Comparison of ENCODE assay signal across 8 cellular contexts in genomic region chrX:58025979-58026378, GRCh38.
DNase-seq lines count a peak whose midpoint lies in the region; ATAC-seq and TF ChIP-seq lines count a peak whose summit lies in the region.

No MANE protein-coding gene starts in this region.

- H3K27me3 Mint-ChIP-seq in activated T-cell treated with anti-CD3 and anti-CD28 coated beads, Interleukin-2, amount 50 U/mL, for 24 hours, result peaks cover 36% of the 10 kb centered on the region
- no peaks in the 10 kb centered on the region for H3K27me3 Mint-ChIP-seq in glutamatergic neuron (ENCODE audit: unreplicated experiment)

- DNase-seq in activated T-cell treated with anti-CD3 and anti-CD28 coated beads for 1 hour (ENCODE audit: low read depth) (peak; percentile 0), HK-2 (ENCODE audit: unreplicated experiment) (peak; percentile 22), RKO (ENCODE audit: low spot score) (peak; percentile 72), cerebellum (ENCODE audit: low spot score) (peak; percentile 1), myocyte (ENCODE audit: low read depth) (peak; percentile 41), glutamatergic neuron (no peak)
- DNase-seq in activated T-cell treated with anti-CD3 and anti-CD28 coated beads, Interleukin-2, amount 50 U/mL, for 24 hours, result no peak

- H3K4me3 Mint-ChIP-seq in activated T-cell treated with anti-CD3 and anti-CD28 coated beads, Interleukin-2, amount 50 U/mL, for 24 hours, result no peak overlapping the region
- no peak overlapping the region for H3K4me3 Mint-ChIP-seq in glutamatergic neuron (ENCODE audit: unreplicated experiment)

- TF ChIP-seq CTCF in glutamatergic neuron (IDR thresholded peaks at IDR 0.05; ENCODE audit: partially characterized antibody, unreplicated experiment), result no peak

- no peak overlapping the region for H3K27ac Mint-ChIP-seq in activated T-cell treated with anti-CD3 and anti-CD28 coated beads, Interleukin-2, amount 50 U/mL, for 24 hours
- H3K27ac Mint-ChIP-seq in glutamatergic neuron (ENCODE audit: unreplicated experiment), result no peak overlapping the region

- no peaks in the 10 kb centered on the region for H3K36me3 Mint-ChIP-seq in activated T-cell treated with anti-CD3 and anti-CD28 coated beads, Interleukin-2, amount 50 U/mL, for 24 hours (ENCODE audit: low read depth)
- H3K36me3 Mint-ChIP-seq in glutamatergic neuron (ENCODE audit: unreplicated experiment), result no peaks in the 10 kb centered on the region

- no peak for ATAC-seq in HG03520 (IDR thresholded peaks at IDR 0.05; ENCODE audit: unreplicated experiment)

- no peaks in the 10 kb centered on the region for H3K9me3 Mint-ChIP-seq in activated T-cell treated with anti-CD3 and anti-CD28 coated beads, Interleukin-2, amount 50 U/mL, for 24 hours
- H3K9me3 Mint-ChIP-seq in glutamatergic neuron (ENCODE audit: unreplicated experiment), result peaks cover 1% of the 10 kb centered on the region

- H3K4me1 Mint-ChIP-seq in activated T-cell treated with anti-CD3 and anti-CD28 coated beads, Interleukin-2, amount 50 U/mL, for 24 hours (ENCODE audit: low read depth), result peaks cover 7% of the 10 kb centered on the region
- no peaks in the 10 kb centered on the region for H3K4me1 Mint-ChIP-seq in glutamatergic neuron (ENCODE audit: low read depth, unreplicated experiment)

Comparison
In these comparisons a context has a peak if more than half of its experiments do, and no peak if none do; other contexts are left out.
1. DNase-seq: peak in activated T-cell treated with anti-CD3 and anti-CD28 coated beads for 1 hour (single experiment), HK-2 (single experiment), RKO (single experiment), cerebellum (single experiment) and myocyte (single experiment); none in activated T-cell treated with anti-CD3 and anti-CD28 coated beads, Interleukin-2, amount 50 U/mL, for 24 hours (single experiment) and glutamatergic neuron (single experiment).